8 cellular contexts compared by ENCODE assay signal in the genomic region with DNA sequence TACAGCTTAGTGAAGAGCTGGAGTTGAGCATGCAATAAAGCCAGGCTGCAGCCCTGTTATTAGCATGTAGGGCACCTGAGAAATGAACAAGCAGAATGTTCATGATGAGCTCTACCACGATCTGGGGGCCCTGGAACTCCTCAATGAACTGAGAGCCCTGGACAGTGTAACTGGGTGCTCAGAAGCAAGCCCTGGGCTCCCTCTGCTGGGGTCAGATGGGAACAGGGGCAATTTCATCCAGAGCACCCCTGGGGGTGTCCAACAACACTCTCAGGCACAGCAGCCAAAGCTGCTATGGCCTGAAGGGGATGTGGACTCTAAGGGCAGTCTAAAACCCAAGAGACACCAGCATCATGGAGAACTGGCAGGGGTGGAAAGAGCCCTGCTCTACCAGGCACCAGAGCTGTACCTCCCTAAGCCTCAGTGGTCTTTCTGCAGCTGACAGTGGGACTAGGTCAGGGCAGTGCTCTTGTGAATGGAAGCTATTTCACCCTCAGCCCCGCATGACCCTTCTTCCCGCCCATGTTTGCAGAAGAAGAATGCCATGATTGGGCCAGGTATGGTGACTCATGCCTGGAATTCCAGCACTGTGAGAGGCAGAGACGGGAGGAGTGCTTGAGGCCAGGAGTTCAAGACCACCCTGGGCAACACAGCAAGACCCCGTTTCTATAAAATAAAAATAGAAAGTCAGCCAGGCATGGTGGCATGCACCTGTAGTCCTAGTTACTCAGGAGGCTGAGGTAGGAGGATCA. TPM values are rescaled to one million over a fixed set of nuclear protein-coding genes. Genes with fewer than 3 reads are reported as not detected.
DNase-seq lines count a peak whose midpoint lies in the region; ATAC-seq lines count a peak whose summit lies in the region.

No MANE protein-coding gene starts in this region.

- no peaks in the 10 kb centered on the region for H3K4me1 Mint-ChIP-seq in activated T-helper 17 cell treated with anti-CD3 and anti-CD28 coated beads, Interleukin-2, amount 50 U/mL, for 72 hours

- no peaks in the 10 kb centered on the region for H3K9me3 Mint-ChIP-seq in activated T-helper 17 cell treated with anti-CD3 and anti-CD28 coated beads, Interleukin-2, amount 50 U/mL, for 72 hours

- ATAC-seq in activated T-helper 17 cell treated with anti-CD3 and anti-CD28 coated beads, Interleukin-2, amount 50 U/mL, for 72 hours (replicated peaks): no peak
- no peak for ATAC-seq in GM18502 (IDR thresholded peaks at IDR 0.05; ENCODE audit: poor library complexity, unreplicated experiment)

- DNase-seq in NCI-H1105 treated with DMSO at 0.1 percent for 48 hours (lab: John Stamatoyannopoulos, UW) (peak; percentile 0), NCI-H1105 (lab: John Stamatoyannopoulos, UW) (no peak), Kasumi-1 (lab: John Stamatoyannopoulos, UW) (peak; percentile 31 to 62), hepatic stellate cell (ENCODE audit: low spot score) (peak; percentile 27), NCI-H1092 treated with DMSO at 0.1 percent for 48 hours (lab: John Stamatoyannopoulos, UW) (no peak)
- peak; percentile 5 for DNase-seq in stimulated activated naive CD4-positive, alpha-beta T cell treated with Interleukin-2 at 50 U/mL for 16 hours (lab: John Stamatoyannopoulos, UW)

- H3K27me3 Mint-ChIP-seq in activated T-helper 17 cell treated with anti-CD3 and anti-CD28 coated beads, Interleukin-2, amount 50 U/mL, for 72 hours: no peaks in the 10 kb centered on the region

- no peak overlapping the region for H3K4me3 Mint-ChIP-seq in activated T-helper 17 cell treated with anti-CD3 and anti-CD28 coated beads, Interleukin-2, amount 50 U/mL, for 72 hours

- peak overlapping the region; percentile 17 for H3K27ac Mint-ChIP-seq in activated T-helper 17 cell treated with anti-CD3 and anti-CD28 coated beads, Interleukin-2, amount 50 U/mL, for 72 hours

- peaks cover 99% of the 10 kb centered on the region for H3K36me3 Mint-ChIP-seq in activated T-helper 17 cell treated with anti-CD3 and anti-CD28 coated beads, Interleukin-2, amount 50 U/mL, for 72 hours (ENCODE audit: low read depth)

RNA-seq across cellular contexts. Expression of a gene that starts 28.9 kb away (rescaled TPM):
- total RNA-seq in activated T-helper 17 cell treated with anti-CD3 and anti-CD28 coated beads, Interleukin-2, amount 50 U/mL, for 72 hours: 10 to 100 TPM; 51.4 to 65.9 TPM

RNA-seq across cellular contexts. Expression of a gene that starts 44.6 kb away (rescaled TPM):
- 1 to 10 TPM; 1.3 to 2.9 TPM for total RNA-seq in activated T-helper 17 cell treated with anti-CD3 and anti-CD28 coated beads, Interleukin-2, amount 50 U/mL, for 72 hours

RNA-seq across cellular contexts. Expression of a gene that starts 56.3 kb away (rescaled TPM):
- total RNA-seq in activated T-helper 17 cell treated with anti-CD3 and anti-CD28 coated beads, Interleukin-2, amount 50 U/mL, for 72 hours: 10 to 100 TPM; 33.0 to 44.1 TPM

Comparison
In these comparisons a context has a peak if more than half of its experiments do, and no peak if none do; other contexts are left out.
1. DNase-seq: peak in NCI-H1105 treated with DMSO at 0.1 percent for 48 hours (single experiment), Kasumi-1 (2 of 2), hepatic stellate cell (single experiment) and stimulated activated naive CD4-positive, alpha-beta T cell treated with Interleukin-2 at 50 U/mL for 16 hours (single experiment); none in NCI-H1105 (single experiment) and NCI-H1092 treated with DMSO at 0.1 percent for 48 hours (single experiment).